32 cellular contexts compared by ENCODE assay signal in genomic region chr5:40665902-40666301, GRCh38.
"Had no signal": no experiment of that assay in that cellular context is flagged by ENCODE, and none has a peak within 500 bp of the region (broad histone marks: within the 10 kb centered on the region; RNA-seq: fewer than 3 reads in every experiment).

No MANE protein-coding gene starts in this region.

- ATAC-seq: activated CD8-positive, alpha-beta T cell treated with anti-CD3 and anti-CD28 coated beads for 36 hours; activated naive CD4-positive, alpha-beta T cell treated with anti-CD3 and anti-CD28 coated beads, Interleukin-2, amount 50 U/mL, for 72 hours; activated T-cell treated with anti-CD3 and anti-CD28 coated beads, Interleukin-2, amount 50 U/mL, for 4 hours; activated T-cell treated with anti-CD3 and anti-CD28 coated beads, Interleukin-2, amount 50 U/mL, for 72 hours; activated T-helper 17 cell treated with anti-CD3 and anti-CD28 coated beads, Interleukin-2, amount 50 U/mL, for 72 hours; body of pancreas had no signal

- H3K4me3 ChIP-seq: adrenal gland, body of pancreas, breast epithelium had no signal

- FAIRE-seq: astrocyte, TTC549 had no signal

- H3K9me3 ChIP-seq: adrenal gland, body of pancreas, breast epithelium had no signal

- DNase-seq: activated B cell treated with CpG ODN at 0.5 μM for 24 hours; activated CD4-positive, alpha-beta memory T cell treated with anti-CD3 and anti-CD28 coated beads for 36 hours; activated CD4-positive, alpha-beta T cell treated with anti-CD3 and anti-CD28 coated beads for 4 hours; activated CD4-positive, alpha-beta T cell treated with anti-CD3 and anti-CD28 coated beads, Interleukin-2, amount 10 ng/mL, durations not matched to agents 24 days and 14 days; activated CD4-positive, alpha-beta T cell treated with anti-CD3 and anti-CD28 coated beads, Interleukin-2, amount 50 U/mL, for 1 hour; activated CD4-positive, alpha-beta T cell treated with anti-CD3 and anti-CD28 coated beads, Interleukin-2, amount 50 U/mL, for 4 hours; activated CD4-positive, CD25-positive, alpha-beta regulatory T cell treated with anti-CD3 and anti-CD28 coated beads, Interleukin-2, amount 50 U/mL, for 72 hours; activated CD8-positive, alpha-beta memory T cell treated with anti-CD3 and anti-CD28 coated beads, Interleukin-2, amount 50 U/mL, for 4 hours; activated CD8-positive, alpha-beta T cell treated with anti-CD3 and anti-CD28 coated beads for 36 hours; activated effector memory CD4-positive, alpha-beta T cell treated with anti-CD3 and anti-CD28 coated beads, Interleukin-2, amount 50 U/mL, for 16 hours; activated gamma-delta T cell treated with Interleukin-2 at 50 U/mL for 16 hours; activated naive CD4-positive, alpha-beta T cell; activated naive CD4-positive, alpha-beta T cell treated with anti-CD3 and anti-CD28 coated beads for 36 hours; activated naive CD4-positive, alpha-beta T cell treated with anti-CD3 and anti-CD28 coated beads, Interleukin-2, amount 50 U/mL, for 16 hours; activated naive CD8-positive, alpha-beta T cell treated with anti-CD3 and anti-CD28 coated beads for 36 hours; activated T-cell treated with anti-CD3 and anti-CD28 coated beads for 4 hours; activated T-cell treated with anti-CD3 and anti-CD28 coated beads, Interleukin-2, amount 50 U/mL, for 1 hour; activated T-cell treated with anti-CD3 and anti-CD28 coated beads, Interleukin-2, amount 50 U/mL, for 4 hours; activated T-cell treated with anti-CD3 and anti-CD28 coated beads, Interleukin-2, amount 50 U/mL, for 72 hours; adrenal gland; amniotic stem cell; aorta; body of pancreas; brain microvascular endothelial cell; central memory CD4-positive, alpha-beta T cell; T-helper 9 cell had no signal

- H3K36me3 ChIP-seq: adrenal gland, brain microvascular endothelial cell, breast epithelium had no signal

- H3K27me3 ChIP-seq: adrenal gland, body of pancreas, brain microvascular endothelial cell, breast epithelium had no signal

- H3K27ac ChIP-seq: adrenal gland, body of pancreas, brain microvascular endothelial cell, breast epithelium, VCaP had no signal

- H3K4me1 ChIP-seq: body of pancreas, breast epithelium had no signal
